In genomic region chr2:101330253-101330921, GRCh38 we compare ENCODE assay signal across 9 cellular contexts. TPM values are rescaled to one million over a fixed set of nuclear protein-coding genes. Genes with fewer than 3 reads are reported as not detected.
A peak's percentile ranks its signal among the peaks of the same experiment; 100 is the strongest.
DNase-seq lines count a peak whose midpoint lies in the region; ATAC-seq and TF ChIP-seq lines count a peak whose summit lies in the region.
"Had no signal": no experiment of that assay in that cellular context is flagged by ENCODE, and none has a peak within 500 bp of the region (broad histone marks: within the 10 kb centered on the region; RNA-seq: fewer than 3 reads in every experiment).

No MANE protein-coding gene starts in this region.

- peak overlapping the region; percentile 55 for H3K4me3 Mint-ChIP-seq in type B pancreatic cell

- peaks cover 21% of the 10 kb centered on the region for H3K4me1 Mint-ChIP-seq in type B pancreatic cell (ENCODE audit: unreplicated experiment)

- peaks cover 26% of the 10 kb centered on the region for H3K4me1 ChIP-seq in mesodermal cell (ENCODE audit: control insufficient read depth, insufficient read depth, low read length, poor library complexity, severe bottlenecking)

- H3K4me3 ChIP-seq in mesodermal cell (ENCODE audit: extremely low read depth, insufficient read depth, low read length, poor library complexity, severe bottlenecking): no peak overlapping the region

- 31 to 68% methylated on average over 4 to 7 of the region's 12 CpGs for WGBS in mesodermal cell (ENCODE audit: insufficient coverage in 2 of 2), 2 experiments

- peaks cover 7% of the 10 kb centered on the region for H3K9me3 ChIP-seq in mesodermal cell (ENCODE audit: control insufficient read depth, low read length)

- H3K27ac ChIP-seq in cingulate gyrus (ENCODE audit: low read depth, low read length): peak overlapping the region; percentile 5
- H3K27ac ChIP-seq in mesodermal cell (ENCODE audit: low read depth, low read length, severe bottlenecking): peak overlapping the region; percentile 75
- H3K27ac ChIP-seq: 22Rv1 had no signal

- no peaks in the 10 kb centered on the region for H3K36me3 ChIP-seq in mesodermal cell (ENCODE audit: control insufficient read depth, insufficient read depth, low read length)

- no peak for TF ChIP-seq CTCF in type B pancreatic cell (conservative IDR thresholded peaks at IDR 0.05)

- H3K27me3 Mint-ChIP-seq in type B pancreatic cell: no peaks in the 10 kb centered on the region

- no peaks in the 10 kb centered on the region for H3K9me3 Mint-ChIP-seq in type B pancreatic cell

- DNase-seq in DMS 273 (lab: John Stamatoyannopoulos, UW; ENCODE audit: unreplicated experiment) (peak; percentile 11), DMS 273 treated with DMSO at 0.1 percent for 48 hours (lab: John Stamatoyannopoulos, UW) (no peak), type B pancreatic cell (ENCODE audit: extremely low spot score, unreplicated experiment) (no peak), DMS153 treated with DMSO at 0.1 percent for 48 hours (lab: John Stamatoyannopoulos, UW; ENCODE audit: unreplicated experiment) (no peak), HPDE6-E6E7 (ENCODE audit: extremely low spot score) (no peak)

- H3K36me3 Mint-ChIP-seq in type B pancreatic cell: no peaks in the 10 kb centered on the region

- no peak for ATAC-seq in HG02981 (IDR thresholded peaks at IDR 0.05; ENCODE audit: unreplicated experiment)

- peak overlapping the region; percentile 94 for H3K27ac Mint-ChIP-seq in type B pancreatic cell

RNA-seq across cellular contexts. Expression of gene RNF149, which starts 21.9 kb away (rescaled TPM):
- polyA plus RNA-seq in mesodermal cell (2013, experiment 1 of 2): 33.2 TPM
- 32.9 TPM for polyA plus RNA-seq in mesodermal cell (2013, experiment 2 of 2)
- total RNA-seq in type B pancreatic cell (ENCODE audit: low replicate concordance): 47.0 and 57.3 TPM in 2 replicates

RNA-seq across cellular contexts. Expression of gene CREG2, which starts 56.9 kb away (rescaled TPM):
- 3.9 TPM for polyA plus RNA-seq in mesodermal cell (2013, experiment 1 of 2)
- polyA plus RNA-seq in mesodermal cell (2013, experiment 2 of 2): 2.5 TPM
- total RNA-seq in type B pancreatic cell (ENCODE audit: low replicate concordance): 1.9 and 4.2 TPM in 2 replicates
